1 cellular context compared by ENCODE assay signal in genomic region chr1:59947047-59947938, GRCh38.
TF ChIP-seq lines count a peak whose summit lies in the region.

No MANE protein-coding gene starts in this region.

TF ChIP-seq in HCT116, 20 proteins besides CTCF, POLR2A, EP300 and RAD21 (continued from another document):
- TF ChIP-seq MAX (IDR thresholded peaks at IDR 0.05) (no peak), YY1 (IDR thresholded peaks at IDR 0.05; ENCODE audit: extremely low read depth, insufficient replicate concordance, low read depth, low read length) (no peak)
TF ChIP-seq in HCT116: peak in this region for 0.
